In the genomic region with DNA sequence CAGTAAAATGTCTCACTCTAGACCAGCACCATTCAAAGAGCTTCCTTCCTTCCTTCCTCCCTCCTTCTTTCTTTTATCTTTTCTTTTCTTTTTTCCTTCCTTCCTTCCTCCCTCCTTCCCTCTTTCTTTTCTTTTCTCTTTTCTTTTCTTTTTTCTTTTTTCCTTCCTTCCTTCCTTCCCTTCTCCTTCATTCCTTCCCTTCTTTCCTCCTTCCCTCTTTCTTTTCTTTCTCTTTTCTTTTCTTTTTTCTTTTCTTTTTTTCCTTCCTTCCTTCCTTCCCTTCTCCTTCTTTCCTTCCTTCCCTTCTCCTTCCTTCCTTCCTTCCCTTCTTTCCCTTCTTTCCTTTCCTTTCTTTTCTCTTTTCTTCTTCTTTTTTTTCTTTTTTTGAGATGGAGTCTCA, we compare ENCODE assay signal across 10 cellular contexts.
"Had no signal": no experiment of that assay in that cellular context is flagged by ENCODE, and none has a peak within 500 bp of the region (broad histone marks: within the 10 kb centered on the region; RNA-seq: fewer than 3 reads in every experiment).

No MANE protein-coding gene starts in this region.

- DNase-seq: H9, HCEC 1CT, HFFc6, KG1 had no signal

- H3K27me3 Mint-ChIP-seq: IgD-negative memory B cell had no signal

- ATAC-seq: GM23338, HepG2 had no signal

- H2AFZ ChIP-seq: GM23338 had no signal

- H3K27ac Mint-ChIP-seq: GM23338, H9, HFFc6, IgD-negative memory B cell had no signal

- H3K36me3 Mint-ChIP-seq: IgD-negative memory B cell had no signal

- FAIRE-seq: H1, H54, HepG2 had no signal

- H3K9me3 Mint-ChIP-seq: GM23338, H9, HFFc6 had no signal

- H3K4me2 ChIP-seq: GM23338 had no signal

- H3K4me3 ChIP-seq: GM23338 had no signal

- H3K4me1 Mint-ChIP-seq: H9, IgD-negative memory B cell had no signal

- H3K4me3 Mint-ChIP-seq: GM23338, H9, HFFc6, IgD-negative memory B cell had no signal

- H3K27ac ChIP-seq: HL-60 had no signal
